ENCODE assay signal across 8 cellular contexts in the genomic region with DNA sequence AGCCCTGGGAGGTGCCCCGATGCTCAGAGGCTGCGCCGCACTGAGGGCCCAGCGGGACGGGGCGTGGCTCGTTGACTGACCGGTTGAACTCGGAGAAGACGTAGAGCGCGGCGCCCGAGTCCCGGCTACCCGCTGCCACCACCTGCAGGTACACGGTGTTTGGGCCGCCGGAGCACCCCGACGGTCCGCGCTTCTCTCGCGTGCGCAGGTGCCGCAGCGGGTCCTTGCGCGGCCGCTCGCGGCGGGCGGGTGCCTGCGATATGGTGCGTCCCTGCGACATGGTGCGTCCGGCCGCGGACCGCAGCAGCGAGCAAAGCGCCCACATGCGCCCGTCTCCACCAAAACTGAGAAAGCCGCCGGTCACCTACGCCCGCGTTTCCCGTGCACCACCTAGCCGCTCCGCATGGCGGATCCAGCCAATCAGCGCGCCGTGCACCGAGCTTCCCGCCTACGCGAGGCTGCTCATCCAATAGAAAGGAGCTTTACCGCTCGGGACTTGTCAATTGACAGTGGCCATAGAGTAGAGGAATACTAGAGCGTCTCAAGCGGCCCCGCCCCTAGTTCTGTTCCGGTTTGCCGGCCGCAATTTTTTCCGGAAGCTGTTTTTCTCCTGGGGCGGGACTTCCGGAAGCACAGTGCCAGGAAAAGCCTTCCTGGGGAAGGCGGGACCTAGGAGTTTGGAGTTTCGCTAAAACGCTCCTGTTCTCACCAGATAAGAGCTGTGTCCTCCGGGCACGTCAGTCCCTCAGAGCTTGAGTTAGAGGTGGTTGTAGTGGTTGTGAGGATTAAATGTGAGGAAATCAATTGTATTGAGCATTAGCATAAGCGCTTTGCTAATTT. TPM values are rescaled to one million over a fixed set of nuclear protein-coding genes. Genes with fewer than 3 reads are reported as not detected.
DNase-seq lines count a peak whose midpoint lies in the region; ATAC-seq and FAIRE-seq lines count a peak whose summit lies in the region.

A gene with protein sequence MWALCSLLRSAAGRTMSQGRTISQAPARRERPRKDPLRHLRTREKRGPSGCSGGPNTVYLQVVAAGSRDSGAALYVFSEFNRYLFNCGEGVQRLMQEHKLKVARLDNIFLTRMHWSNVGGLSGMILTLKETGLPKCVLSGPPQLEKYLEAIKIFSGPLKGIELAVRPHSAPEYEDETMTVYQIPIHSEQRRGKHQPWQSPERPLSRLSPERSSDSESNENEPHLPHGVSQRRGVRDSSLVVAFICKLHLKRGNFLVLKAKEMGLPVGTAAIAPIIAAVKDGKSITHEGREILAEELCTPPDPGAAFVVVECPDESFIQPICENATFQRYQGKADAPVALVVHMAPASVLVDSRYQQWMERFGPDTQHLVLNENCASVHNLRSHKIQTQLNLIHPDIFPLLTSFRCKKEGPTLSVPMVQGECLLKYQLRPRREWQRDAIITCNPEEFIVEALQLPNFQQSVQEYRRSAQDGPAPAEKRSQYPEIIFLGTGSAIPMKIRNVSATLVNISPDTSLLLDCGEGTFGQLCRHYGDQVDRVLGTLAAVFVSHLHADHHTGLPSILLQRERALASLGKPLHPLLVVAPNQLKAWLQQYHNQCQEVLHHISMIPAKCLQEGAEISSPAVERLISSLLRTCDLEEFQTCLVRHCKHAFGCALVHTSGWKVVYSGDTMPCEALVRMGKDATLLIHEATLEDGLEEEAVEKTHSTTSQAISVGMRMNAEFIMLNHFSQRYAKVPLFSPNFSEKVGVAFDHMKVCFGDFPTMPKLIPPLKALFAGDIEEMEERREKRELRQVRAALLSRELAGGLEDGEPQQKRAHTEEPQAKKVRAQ (minus strand): TSS at position 405 of the 840 bp plus-strand sequence. CDS start 80 bp downstream, at position 325.

- no peaks in the 10 kb centered on the region for H3K9me3 ChIP-seq in effector memory CD4-positive, alpha-beta T cell (ENCODE audit: control insufficient read depth, low read length)

- H3K4me3 ChIP-seq in effector memory CD4-positive, alpha-beta T cell (ENCODE audit: insufficient read depth, low read depth, low read length, poor library complexity, severe bottlenecking), result peak within 1 kb of the TSS; percentile 90

- H3K4me1 ChIP-seq in effector memory CD4-positive, alpha-beta T cell (ENCODE audit: control insufficient read depth, insufficient read depth, low read length, poor library complexity, severe bottlenecking), result peaks cover 7% of the 10 kb centered on the region

- H3K27ac ChIP-seq in effector memory CD4-positive, alpha-beta T cell (ENCODE audit: insufficient read depth, low read length, poor library complexity, severe bottlenecking), result peak within 1 kb of the TSS; percentile 80

- peaks cover 26% of the 10 kb centered on the region for H3K36me3 ChIP-seq in effector memory CD4-positive, alpha-beta T cell (ENCODE audit: control insufficient read depth, insufficient read depth, low read length)

- peak; percentile 96 for ATAC-seq in GM21367 (IDR thresholded peaks at IDR 0.05; ENCODE audit: unreplicated experiment)

- no peaks in the 10 kb centered on the region for H3K27me3 ChIP-seq in effector memory CD4-positive, alpha-beta T cell (replicated peaks; ENCODE audit: control insufficient read depth, insufficient read depth, low read length, poor library complexity, severe bottlenecking)

- FAIRE-seq in HTR-8/SVneo (lab: Jason Lieb, UNC), result peak; percentile 60

- DNase-seq in COR-L47 (lab: John Stamatoyannopoulos, UW), result peak; percentile 89
- DNase-seq in HTR-8/SVneo (ENCODE audit: insufficient read length, low spot score), result peak; percentile 95
- peak; percentile 97 for DNase-seq in NOMO-1 treated with DMSO at 0.1 percent for 48 hours (lab: John Stamatoyannopoulos, UW; ENCODE audit: unreplicated experiment)
- DNase-seq in activated CD8-positive, alpha-beta memory T cell treated with anti-CD3 and anti-CD28 coated beads for 4 hours (ENCODE audit: low read depth in 2 of 2), result peak; percentile 96 to 97
- DNase-seq in effector memory CD4-positive, alpha-beta T cell, result peak; percentile 90 to 94 (median 94)
- peak; percentile 99 for DNase-seq in lung microvascular endothelial cell (ENCODE audit: low read depth in 2 of 2)
- DNase-seq in stimulated activated CD4-positive, alpha-beta T cell treated with anti-CD3 and anti-CD28 coated beads, TNF-alpha, amount 100 ng/mL, for 48 hours (ENCODE audit: low read depth in 3 of 3), result peak; percentile 95 to 96 (median 95)

RNA-seq across cellular contexts. Expression of the gene that starts here (rescaled TPM):
- 63.1 and 68.4 TPM in 2 replicates for total RNA-seq in lung microvascular endothelial cell

Comparison
In these comparisons a context has a peak if more than half of its experiments do, and no peak if none do; other contexts are left out.
1. Peak in every context shown above with its lines: DNase-seq, ATAC-seq, H3K4me3 ChIP-seq and H3K27ac ChIP-seq.